1 cellular context compared by ENCODE assay signal in genomic region chr4:37826282-37827029, GRCh38.
A peak's percentile ranks its signal among the peaks of the same experiment; 100 is the strongest.
TF ChIP-seq lines count a peak whose summit lies in the region.

Gene PGM2, plus strand, starts transcription at chr4:37826686. Its CDS starts 47 bp downstream, at chr4:37826733.

TF ChIP-seq in HepG2, 621 proteins besides CTCF, POLR2A, EP300 and RAD21 (continued from another document and continues in another):
- TF ChIP-seq DBP (CRISPR knock-in tag; IDR thresholded peaks at IDR 0.05; ENCODE audit: not compliant biosample characterization) (no peak), ZNF691 (CRISPR knock-in tag; IDR thresholded peaks at IDR 0.05; ENCODE audit: borderline replicate concordance, low read depth) (peak; percentile 86; the same call in 1 of the 2 replicates), TGIF2 (CRISPR knock-in tag; IDR thresholded peaks at IDR 0.05) (no peak), TFAP4 (IDR thresholded peaks at IDR 0.05; ENCODE audit: borderline replicate concordance, low read depth) (no peak), ELF3 (CRISPR knock-in tag; IDR thresholded peaks at IDR 0.05) (peak; percentile 63; the same call in 1 of the 2 replicates), POLR2AphosphoS2 (IDR thresholded peaks at IDR 0.05; ENCODE audit: low read depth, low read length) (no peak), ESRRA (CRISPR knock-in tag; IDR thresholded peaks at IDR 0.05; ENCODE audit: low read depth) (no peak), TRAFD1 (CRISPR knock-in tag; IDR thresholded peaks at IDR 0.05; ENCODE audit: borderline replicate concordance) (0 out of 2 replicates have a peak, but pooled peaks have one; percentile 41), DNMT1 (CRISPR knock-in tag; IDR thresholded peaks at IDR 0.05) (peak; percentile 71; the same call in 1 of the 2 replicates), ZNF142 (CRISPR knock-in tag; IDR thresholded peaks at IDR 0.05) (no peak), CREB3 (CRISPR knock-in tag; IDR thresholded peaks at IDR 0.05) (no peak), ZMAT3 (CRISPR knock-in tag; conservative IDR thresholded peaks at IDR 0.05) (peak; percentile 71), PCBP1 (IDR thresholded peaks at IDR 0.05; ENCODE audit: borderline replicate concordance, low read depth, low read length) (no peak), ZNF670 (CRISPR knock-in tag; IDR thresholded peaks at IDR 0.05; ENCODE audit: borderline replicate concordance) (no peak), ZNF570 (CRISPR knock-in tag; IDR thresholded peaks at IDR 0.05; ENCODE audit: borderline replicate concordance) (no peak), MAFG (CRISPR knock-in tag; IDR thresholded peaks at IDR 0.05) (peak; percentile 34; the same call in 1 of the 2 replicates), ISL2 (CRISPR knock-in tag; IDR thresholded peaks at IDR 0.05) (peak; percentile 64; the same call in 1 of the 2 replicates), KLF12 (CRISPR knock-in tag; IDR thresholded peaks at IDR 0.05; ENCODE audit: borderline replicate concordance) (no peak), ZNF790 (CRISPR knock-in tag; IDR thresholded peaks at IDR 0.05; ENCODE audit: borderline replicate concordance) (peak; percentile 71; the same call in 1 of the 2 replicates), CENPBD1 (CRISPR knock-in tag; IDR thresholded peaks at IDR 0.05; ENCODE audit: borderline replicate concordance, low read depth) (no peak), ATF4 (CRISPR knock-in tag; IDR thresholded peaks at IDR 0.05) (0 out of 4 replicates have a peak, but pooled peaks of 1 of the 2 experiments have one; percentile 29), ETV6 (CRISPR knock-in tag; conservative IDR thresholded peaks at IDR 0.05) (no peak), ZNF362 (CRISPR knock-in tag; IDR thresholded peaks at IDR 0.05; ENCODE audit: borderline replicate concordance) (no peak), GABPB1 (CRISPR knock-in tag; IDR thresholded peaks at IDR 0.05) (peak; percentile 91), ZBTB25 (CRISPR knock-in tag; IDR thresholded peaks at IDR 0.05) (no peak; the same call in 1 of the 2 replicates), KAT2B (IDR thresholded peaks at IDR 0.05; ENCODE audit: borderline replicate concordance, low read depth, low read length) (no peak), ZNF646 (CRISPR knock-in tag; IDR thresholded peaks at IDR 0.05) (no peak), RBAK (CRISPR knock-in tag; IDR thresholded peaks at IDR 0.05) (no peak), ZNF460 (CRISPR knock-in tag; IDR thresholded peaks at IDR 0.05; ENCODE audit: borderline replicate concordance) (no peak), TBP (CRISPR knock-in tag; IDR thresholded peaks at IDR 0.05) (0 out of 2 replicates have a peak, but pooled peaks have one; percentile 30), ZNF34 (CRISPR knock-in tag; IDR thresholded peaks at IDR 0.05; ENCODE audit: borderline replicate concordance) (peak; percentile 40; the same call in 1 of the 2 replicates), ZNF879 (CRISPR knock-in tag; IDR thresholded peaks at IDR 0.05) (no peak), BRCA1 (CRISPR knock-in tag; IDR thresholded peaks at IDR 0.05) (0 out of 2 replicates have a peak, but pooled peaks have one; percentile 52), DNMT3B (CRISPR knock-in tag; conservative IDR thresholded peaks at IDR 0.05) (no peak), ZNF232 (CRISPR knock-in tag; IDR thresholded peaks at IDR 0.05; ENCODE audit: borderline replicate concordance) (peak; percentile 58; the same call in 1 of the 2 replicates), IKZF1 (IDR thresholded peaks at IDR 0.05) (no peak), DR1 (CRISPR knock-in tag; IDR thresholded peaks at IDR 0.05) (peak; percentile 65)
